In the genomic region with DNA sequence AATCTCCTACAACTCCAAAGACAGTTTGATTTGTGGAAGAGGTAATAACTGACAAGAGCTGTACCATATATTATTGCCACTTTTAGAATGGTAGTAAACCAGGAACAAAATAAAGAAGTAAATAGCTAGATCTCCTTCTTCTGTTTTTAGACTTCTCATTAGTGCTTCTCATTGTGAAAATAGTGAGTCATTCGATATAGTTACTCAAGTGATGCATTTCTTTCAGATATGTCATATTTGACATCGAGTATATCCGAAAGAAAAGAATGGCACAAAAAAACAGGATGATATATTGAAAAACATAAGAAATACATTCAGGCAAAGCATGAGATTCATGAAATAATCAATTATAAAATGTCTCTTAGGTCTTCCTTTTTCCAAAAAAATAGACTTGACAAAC, we compare ENCODE assay signal across 18 cellular contexts.
DNase-seq lines count a peak whose midpoint lies in the region; ATAC-seq, FAIRE-seq and TF ChIP-seq lines count a peak whose summit lies in the region.
"Had no signal": no experiment of that assay in that cellular context is flagged by ENCODE, and none has a peak within 500 bp of the region (broad histone marks: within the 10 kb centered on the region; RNA-seq: fewer than 3 reads in every experiment).

No MANE protein-coding gene starts in this region.

- no peaks in the 10 kb centered on the region for H3K4me1 ChIP-seq in breast epithelium
- H3K4me1 ChIP-seq in Caco-2 = no peaks in the 10 kb centered on the region
- H3K4me1 ChIP-seq: BLaER1 treated with 17β-estradiol and CSF1 and Interleukin-3, amounts not matched to agents 10 nM and 100 nM had no signal

- peak; percentile 38 for DNase-seq in MCF 10A (ENCODE audit: unreplicated experiment)
- DNase-seq in breast epithelium (ENCODE audit: low spot score in 2 of 2) = no peak
- peak; percentile 1 for DNase-seq in choroid plexus epithelial cell (ENCODE audit: low read depth)
- DNase-seq in hepatic stellate cell (ENCODE audit: low spot score) = no peak
- DNase-seq in NK-92 (lab: John Stamatoyannopoulos, UW; ENCODE audit: unreplicated experiment) = no peak
- DNase-seq in Caco-2 = no peak
- DNase-seq: 8988T; ACHN; Calu3; CD4-positive, CD25-positive, alpha-beta regulatory T cell; DMS79; GDM1 had no signal

- H3K27me3 ChIP-seq in breast epithelium (no peaks in the 10 kb centered on the region), Caco-2 (replicated peaks; ENCODE audit: control insufficient read depth, insufficient read depth, low read length) (no peaks in the 10 kb centered on the region)
- H3K27me3 ChIP-seq: BLaER1 treated with 17β-estradiol and CSF1 and Interleukin-3, amounts not matched to agents 10 nM and 100 nM had no signal

- H3K36me3 Mint-ChIP-seq in MCF 10A (ENCODE audit: insufficient read depth, unreplicated experiment) (no peaks in the 10 kb centered on the region), Caco-2 (ENCODE audit: insufficient read depth, unreplicated experiment) (no peaks in the 10 kb centered on the region)
- H3K36me3 Mint-ChIP-seq: CD4-positive, CD25-positive, alpha-beta regulatory T cell; IgD-negative memory B cell had no signal

- intact Hi-C loops in MCF 10A (cut with micrococcal nuclease) (no loop called here), breast epithelium (cut with DNase I; ENCODE audit: low total_unique reads) (no loop called here), Caco-2 (cut with micrococcal nuclease; ENCODE audit: unreplicated experiment) (no loop called here)

- H3K4me1 Mint-ChIP-seq in MCF 10A (ENCODE audit: insufficient read depth, unreplicated experiment) (peaks cover 6% of the 10 kb centered on the region), Caco-2 (ENCODE audit: low read depth, unreplicated experiment) (no peaks in the 10 kb centered on the region)
- H3K4me1 Mint-ChIP-seq: CD4-positive, CD25-positive, alpha-beta regulatory T cell; IgD-negative memory B cell had no signal

- H3K9me3 Mint-ChIP-seq in MCF 10A (ENCODE audit: unreplicated experiment) (no peaks in the 10 kb centered on the region), Caco-2 (ENCODE audit: unreplicated experiment) (no peaks in the 10 kb centered on the region)

- H3K4me3 Mint-ChIP-seq in MCF 10A (ENCODE audit: unreplicated experiment) (no peak overlapping the region), Caco-2 (ENCODE audit: unreplicated experiment) (no peak overlapping the region)
- H3K4me3 Mint-ChIP-seq: CD4-positive, CD25-positive, alpha-beta regulatory T cell; IgD-negative memory B cell had no signal

- CTCF ChIA-PET in MCF 10A (lab: Yijun Ruan, JAX) = interaction anchor here (1.0 kb wide), 1 partner anchor 55 kb away, joined by 4 read pairs; no protein-coding TSS in a partner anchor
- CTCF ChIA-PET in Caco-2 (lab: Charles Lee) = no interaction called here

- no peak overlapping the region for H3K4me3 ChIP-seq in breast epithelium
- H3K4me3 ChIP-seq in choroid plexus epithelial cell (ENCODE audit: low read depth, low read length) = no peak overlapping the region
- no peak overlapping the region for H3K4me3 ChIP-seq in Caco-2 (ENCODE audit: low read depth, low read length)
- H3K4me3 ChIP-seq: BLaER1 treated with 17β-estradiol and CSF1 and Interleukin-3, amounts not matched to agents 10 nM and 100 nM had no signal

- H3K9me3 ChIP-seq in breast epithelium (no peaks in the 10 kb centered on the region), Caco-2 (0 out of 2 replicates have a peak, but pooled peaks cover 1% of the 10 kb centered on the region)
- H3K9me3 ChIP-seq: BLaER1 treated with 17β-estradiol and CSF1 and Interleukin-3, amounts not matched to agents 10 nM and 100 nM had no signal

- H3K36me3 ChIP-seq in breast epithelium = no peaks in the 10 kb centered on the region
- no peaks in the 10 kb centered on the region for H3K36me3 ChIP-seq in Caco-2 (ENCODE audit: control insufficient read depth, insufficient read depth, low read length)
- H3K36me3 ChIP-seq: BLaER1 treated with 17β-estradiol and CSF1 and Interleukin-3, amounts not matched to agents 10 nM and 100 nM had no signal

- TF ChIP-seq POLR2A in breast epithelium (IDR thresholded peaks at IDR 0.05) = no peak

- no peak for TF ChIP-seq CTCF in MCF 10A (IDR thresholded peaks at IDR 0.05; ENCODE audit: unreplicated experiment)
- no peak for TF ChIP-seq CTCF in breast epithelium (IDR thresholded peaks at IDR 0.05)
- no peak for TF ChIP-seq CTCF in choroid plexus epithelial cell (conservative IDR thresholded peaks at IDR 0.05; ENCODE audit: low read depth, low read length)
- no peak for TF ChIP-seq CTCF in Caco-2 (IDR thresholded peaks at IDR 0.05; ENCODE audit: insufficient read depth in 1 of 2, low read depth in 1 of 2, low read length in 1 of 2, severe bottlenecking in 1 of 2, unreplicated experiment in 1 of 2)

- peak; percentile 55 for FAIRE-seq in TTC549 (lab: Jason Lieb, UNC)
- FAIRE-seq: GM12892, GM19239 had no signal

- BruUV-seq in MCF 10A (replicated peaks; lab: Mats Ljungman, UMichigan) (no TSS peak), Caco-2 (replicated peaks; lab: Mats Ljungman, UMichigan) (no TSS peak)

- no peaks in the 10 kb centered on the region for H3K27me3 Mint-ChIP-seq in MCF 10A (ENCODE audit: insufficient read depth, unreplicated experiment)
- H3K27me3 Mint-ChIP-seq in Caco-2 (ENCODE audit: insufficient read depth, unreplicated experiment) = no peaks in the 10 kb centered on the region
- H3K27me3 Mint-ChIP-seq: CD4-positive, CD25-positive, alpha-beta regulatory T cell; IgD-negative memory B cell had no signal

- POLR2A ChIA-PET in MCF 10A (lab: Yijun Ruan, JAX) (interaction anchor here (0.8 kb wide), 1 partner anchor 425 kb away, joined by 3 read pairs; no protein-coding TSS in a partner anchor), Caco-2 (lab: Charles Lee) (no interaction called here)

- H3K27ac Mint-ChIP-seq in MCF 10A (ENCODE audit: low read depth, unreplicated experiment) (no peak overlapping the region), Caco-2 (ENCODE audit: unreplicated experiment) (no peak overlapping the region)
- H3K27ac Mint-ChIP-seq: CD4-positive, CD25-positive, alpha-beta regulatory T cell; IgD-negative memory B cell had no signal

- no peak overlapping the region for H3K27ac ChIP-seq in breast epithelium
- H3K27ac ChIP-seq: BLaER1 treated with 17β-estradiol and CSF1 and Interleukin-3, amounts not matched to agents 10 nM and 100 nM had no signal

- ATAC-seq in HG02642 (IDR thresholded peaks at IDR 0.05; ENCODE audit: poor library complexity, unreplicated experiment) = no peak

Comparison
In these comparisons a context has a peak if more than half of its experiments do, and no peak if none do; other contexts are left out.
1. DNase-seq: peak in MCF 10A (single experiment) and choroid plexus epithelial cell (single experiment); none in breast epithelium (0 of 2), hepatic stellate cell (single experiment), NK-92 (single experiment) and Caco-2 (0 of 2).